24 cellular contexts compared by ENCODE assay signal in the genomic region with DNA sequence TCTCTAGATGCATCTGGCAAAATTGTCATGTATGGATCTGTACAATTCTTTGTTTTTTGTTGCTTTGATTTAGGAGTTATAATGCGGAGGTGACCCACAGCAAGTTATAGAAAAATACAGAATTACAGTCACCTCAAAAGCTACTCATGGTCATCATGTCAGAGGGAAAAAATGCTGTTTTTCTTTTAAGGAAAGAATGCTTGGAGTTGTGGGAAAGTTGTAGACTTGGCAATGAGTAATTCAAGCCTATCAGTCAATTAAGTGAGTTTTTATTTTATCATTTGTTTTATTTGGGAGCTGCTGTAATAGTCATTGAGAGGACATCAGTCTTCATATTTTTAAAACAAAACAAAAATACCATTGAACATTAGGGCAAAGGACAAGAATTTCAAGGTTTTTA. TPM values are rescaled to one million over a fixed set of nuclear protein-coding genes. Genes with fewer than 3 reads are reported as not detected.
DNase-seq lines count a peak whose midpoint lies in the region; ATAC-seq, FAIRE-seq and TF ChIP-seq lines count a peak whose summit lies in the region.
"Had no signal": no experiment of that assay in that cellular context is flagged by ENCODE, and none has a peak within 500 bp of the region (broad histone marks: within the 10 kb centered on the region; RNA-seq: fewer than 3 reads in every experiment).

No MANE protein-coding gene starts in this region.

- H3K9me2 ChIP-seq in GM23338 (ENCODE audit: insufficient read depth), result no peaks in the 10 kb centered on the region

- H4K8ac ChIP-seq in H9 (replicated peaks; ENCODE audit: insufficient read length, low read depth, low read length), result no peak overlapping the region

- H3K27me3 ChIP-seq in GM23338 (ENCODE audit: insufficient read depth), result no peaks in the 10 kb centered on the region
- H3K27me3 ChIP-seq in esophagus muscularis mucosa, result no peaks in the 10 kb centered on the region
- H3K27me3 ChIP-seq in gastrocnemius medialis, result no peaks in the 10 kb centered on the region
- no peaks in the 10 kb centered on the region for H3K27me3 ChIP-seq in H9 (ENCODE audit: insufficient read depth, low read length)

- no peak overlapping the region for H3T11ph ChIP-seq in H9 (ENCODE audit: low read length)

- no peaks in the 10 kb centered on the region for H3F3A ChIP-seq in GM23338 (replicated peaks; ENCODE audit: low read depth)

- H3K18ac ChIP-seq in H9 (ENCODE audit: insufficient read length, low read depth, low read length), result no peak overlapping the region

- H3K9me3 Mint-ChIP-seq in GM23338, result no peaks in the 10 kb centered on the region
- H3K9me3 Mint-ChIP-seq in H9, result peaks cover 52 to 65% of the 10 kb centered on the region in 2 experiments
- H3K9me3 Mint-ChIP-seq: activated CD4-positive, alpha-beta T cell treated with anti-CD3 and anti-CD28 coated beads, Interleukin-2, amount 10 ng/mL, durations not matched to agents 24 days and 14 days; activated T-cell treated with anti-CD3 and anti-CD28 coated beads, Interleukin-2, amount 50 U/mL, for 72 hours; natural killer cell; stimulated activated naive CD8-positive, alpha-beta T cell treated with anti-CD3 and anti-CD28 coated beads, Interleukin-15, amount 100 ng/mL, for 72 hours had no signal

- no peak overlapping the region for H2BK20ac ChIP-seq in H9 (ENCODE audit: low read depth, low read length, poor library complexity, severe bottlenecking)

- H4K91ac ChIP-seq in H9 (ENCODE audit: insufficient read length, low read depth, low read length), result no peak overlapping the region

- in situ Hi-C loops in gastrocnemius medialis (cut with MboI; ENCODE audit: low sequenced_read_pairs in 4 of 4), result loop anchor here (5.0 to 25.0 kb wide), 7 partner anchors 51 to 136 kb away; a partner anchor contains a TSS

- CTCF ChIA-PET in A549 (lab: Yijun Ruan, JAX), result interaction anchor here (0.7 to 3.3 kb wide), 26 partner anchors 7 to 533 kb away, joined by 3 to 124 read pairs (median 6); no protein-coding TSS in a partner anchor

- H3K23me2 ChIP-seq in H9 (ENCODE audit: insufficient read length, low read depth, low read length, poor library complexity, severe bottlenecking), result no peaks in the 10 kb centered on the region

- POLR2A ChIA-PET in A549 (lab: Yijun Ruan, JAX), result no interaction called here

- no peak overlapping the region for H3K14ac ChIP-seq in H9 (ENCODE audit: insufficient read depth, low read length)

- H3K4me1 Mint-ChIP-seq in GM23338 (peaks cover 35% of the 10 kb centered on the region), H9 (peaks cover 27 to 44% of the 10 kb centered on the region in 2 experiments)
- H3K4me1 Mint-ChIP-seq: activated CD8-positive, alpha-beta memory T cell treated with anti-CD3 and anti-CD28 coated beads, Interleukin-2, amount 10 ng/mL, durations not matched to agents 7 days and 5 days; natural killer cell; stimulated activated naive CD8-positive, alpha-beta T cell treated with anti-CD3 and anti-CD28 coated beads, Interleukin-15, amount 100 ng/mL, for 72 hours had no signal

- H3K36me3 Mint-ChIP-seq in GM23338 (ENCODE audit: low read depth) (no peaks in the 10 kb centered on the region), H9 (ENCODE audit: insufficient read depth in 1 of 3, low read depth in 3 of 3) (peaks cover 0 to 7% (median 3%) of the 10 kb centered on the region in 3 experiments; a peak in 5 of 7 replicates)
- H3K36me3 Mint-ChIP-seq: activated CD8-positive, alpha-beta memory T cell treated with anti-CD3 and anti-CD28 coated beads, Interleukin-2, amount 10 ng/mL, durations not matched to agents 7 days and 5 days; natural killer cell had no signal

- no peaks in the 10 kb centered on the region for H3K4me1 ChIP-seq in A549
- peaks cover 16% of the 10 kb centered on the region for H3K4me1 ChIP-seq in GM23338 (ENCODE audit: insufficient read depth)
- peaks cover 35 to 100% (median 69%) of the 10 kb centered on the region in 4 donors for H3K4me1 ChIP-seq in esophagus muscularis mucosa
- H3K4me1 ChIP-seq in gastrocnemius medialis, result peaks cover 6 to 9% of the 10 kb centered on the region in 2 donors
- no peaks in the 10 kb centered on the region for H3K4me1 ChIP-seq in H9 (ENCODE audit: insufficient read depth, low read length)

- H2AFZ ChIP-seq in GM23338 (no peak overlapping the region), H9 (ENCODE audit: low read length) (no peak overlapping the region)

- peak overlapping the region; percentile 26; the same call in 1 of the 2 replicates for H3K27ac Mint-ChIP-seq in GM23338
- H3K27ac Mint-ChIP-seq in H9, result no peak overlapping the region
- H3K27ac Mint-ChIP-seq: activated CD4-positive, alpha-beta T cell treated with anti-CD3 and anti-CD28 coated beads, Interleukin-2, amount 10 ng/mL, durations not matched to agents 24 days and 14 days; activated CD8-positive, alpha-beta memory T cell treated with anti-CD3 and anti-CD28 coated beads, Interleukin-2, amount 10 ng/mL, durations not matched to agents 7 days and 5 days; activated T-cell treated with anti-CD3 and anti-CD28 coated beads, Interleukin-2, amount 50 U/mL, for 72 hours; natural killer cell; stimulated activated naive CD8-positive, alpha-beta T cell treated with anti-CD3 and anti-CD28 coated beads, Interleukin-15, amount 100 ng/mL, for 72 hours had no signal

- no peak overlapping the region for H2BK120ac ChIP-seq in H9 (ENCODE audit: low read depth, low read length, poor library complexity, severe bottlenecking)

- H2BK5ac ChIP-seq in H9 (ENCODE audit: insufficient read length, low read length), result no peak overlapping the region

- H3K4me3 ChIP-seq in A549 (no peak overlapping the region), GM23338 (no peak overlapping the region), esophagus muscularis mucosa (no peak overlapping the region), gastrocnemius medialis (no peak overlapping the region)

- H3K79me2 ChIP-seq in GM23338 (replicated peaks; ENCODE audit: insufficient read depth) (peaks cover 29% of the 10 kb centered on the region), H9 (ENCODE audit: insufficient read depth, low read length) (no peaks in the 10 kb centered on the region)

- H3K4me2 ChIP-seq in A549 (no peak overlapping the region), GM23338 (no peak overlapping the region), H9 (ENCODE audit: insufficient read depth, insufficient read length, low read length) (no peak overlapping the region)

- TF ChIP-seq EP300 in A549 (IDR thresholded peaks at IDR 0.05) (no peak), esophagus muscularis mucosa (IDR thresholded peaks at IDR 0.05) (no peak)

- H3K9me3 ChIP-seq in A549 (no peaks in the 10 kb centered on the region), esophagus muscularis mucosa (no peaks in the 10 kb centered on the region), gastrocnemius medialis (no peaks in the 10 kb centered on the region), H9 (ENCODE audit: control insufficient read depth, low read depth, low read length) (peaks cover 33% of the 10 kb centered on the region)

- H3K27me3 Mint-ChIP-seq in GM23338 (ENCODE audit: insufficient read depth, low read depth, poor library complexity) (peaks cover 4% of the 10 kb centered on the region), H9 (ENCODE audit: low read depth) (no peaks in the 10 kb centered on the region)
- H3K27me3 Mint-ChIP-seq: activated CD4-positive, alpha-beta T cell treated with anti-CD3 and anti-CD28 coated beads, Interleukin-2, amount 10 ng/mL, durations not matched to agents 24 days and 14 days; activated CD8-positive, alpha-beta memory T cell treated with anti-CD3 and anti-CD28 coated beads, Interleukin-2, amount 10 ng/mL, durations not matched to agents 7 days and 5 days; stimulated activated naive CD8-positive, alpha-beta T cell treated with anti-CD3 and anti-CD28 coated beads, Interleukin-15, amount 100 ng/mL, for 72 hours had no signal

- H3K9ac ChIP-seq in H9 (ENCODE audit: extremely low read depth, insufficient read length, low read length), result no peak overlapping the region

- 86% methylated on average over 1 of the region's 1 CpG for WGBS in A549 (ENCODE audit: missing lambda C conversion rate)
- 73% methylated on average over 1 of the region's 1 CpG for WGBS in esophagus muscularis mucosa
- no CpG with 5 or more reads among the region's 1 CpG for WGBS in H9 (ENCODE audit: extremely low coverage, insufficient read length, low lambda C conversion rate)

- ATAC-seq in A549, result no peak
- no peak for ATAC-seq in GM23338
- ATAC-seq in gastrocnemius medialis, result no peak
- ATAC-seq in GM21576 (IDR thresholded peaks at IDR 0.05; ENCODE audit: unreplicated experiment), result no peak
- ATAC-seq: activated CD8-positive, alpha-beta memory T cell treated with anti-CD3 and anti-CD28 coated beads, Interleukin-2, amount 10 ng/mL, durations not matched to agents 7 days and 5 days; activated T-cell treated with anti-CD3 and anti-CD28 coated beads, Interleukin-2, amount 50 U/mL, for 72 hours; natural killer cell; stimulated activated naive CD8-positive, alpha-beta T cell treated with anti-CD3 and anti-CD28 coated beads, Interleukin-15, amount 100 ng/mL, for 72 hours had no signal

- no peak overlapping the region for H3K4me3 Mint-ChIP-seq in GM23338
- no peak overlapping the region for H3K4me3 Mint-ChIP-seq in H9
- H3K4me3 Mint-ChIP-seq: activated CD4-positive, alpha-beta T cell treated with anti-CD3 and anti-CD28 coated beads, Interleukin-2, amount 10 ng/mL, durations not matched to agents 24 days and 14 days; activated CD8-positive, alpha-beta memory T cell treated with anti-CD3 and anti-CD28 coated beads, Interleukin-2, amount 10 ng/mL, durations not matched to agents 7 days and 5 days; activated T-cell treated with anti-CD3 and anti-CD28 coated beads, Interleukin-2, amount 50 U/mL, for 72 hours; natural killer cell; stimulated activated naive CD8-positive, alpha-beta T cell treated with anti-CD3 and anti-CD28 coated beads, Interleukin-15, amount 100 ng/mL, for 72 hours had no signal

- no peak for TF ChIP-seq CTCF in A549 (IDR thresholded peaks at IDR 0.05)
- no peak for TF ChIP-seq CTCF in GM23338 (conservative IDR thresholded peaks at IDR 0.05; ENCODE audit: low read depth in 2 of 2)
- TF ChIP-seq CTCF in esophagus muscularis mucosa (IDR thresholded peaks at IDR 0.05), result no peak
- TF ChIP-seq CTCF in gastrocnemius medialis (IDR thresholded peaks at IDR 0.05 in 4 of 5, conservative IDR thresholded peaks at IDR 0.05 in 1 of 5), result no peak
- no peak for TF ChIP-seq CTCF in H9 (conservative IDR thresholded peaks at IDR 0.05)

- no peaks in the 10 kb centered on the region for H3K79me1 ChIP-seq in H9 (ENCODE audit: insufficient read depth, low read depth, low read length, poor library complexity, severe bottlenecking)

- peak; percentile 79 for FAIRE-seq in A549 (lab: Jason Lieb, UNC)
- FAIRE-seq: frontal cortex, GM12892 had no signal

- H2BK12ac ChIP-seq in H9 (ENCODE audit: insufficient read length, low read depth, low read length), result no peak overlapping the region

- H3K36me3 ChIP-seq in GM23338 (ENCODE audit: insufficient read depth), result no peaks in the 10 kb centered on the region
- no peaks in the 10 kb centered on the region for H3K36me3 ChIP-seq in esophagus muscularis mucosa
- no peaks in the 10 kb centered on the region for H3K36me3 ChIP-seq in gastrocnemius medialis

- no peak for TF ChIP-seq POLR2A in A549 (IDR thresholded peaks at IDR 0.05; ENCODE audit: low read length)
- no peak for TF ChIP-seq POLR2A in esophagus muscularis mucosa (IDR thresholded peaks at IDR 0.05; ENCODE audit: low read depth)
- TF ChIP-seq POLR2A in gastrocnemius medialis (IDR thresholded peaks at IDR 0.05), result no peak

- H3K4ac ChIP-seq in H9 (ENCODE audit: low read depth, low read length), result no peak overlapping the region

- H3K27ac ChIP-seq in A549 (no peak overlapping the region), GM23338 (ENCODE audit: low read depth) (no peak overlapping the region), esophagus muscularis mucosa (replicated peaks in 1 of 4) (peak overlapping the region; percentile 94 to 99 (median 98)), gastrocnemius medialis (peak overlapping the region in 3 of 4 donors; percentile 11 to 35 (median 21)), H9 (ENCODE audit: insufficient read length, low read depth, low read length) (no peak overlapping the region)
- H3K27ac ChIP-seq: C4-2B, HL-60 had no signal

- H3K56ac ChIP-seq in H9 (ENCODE audit: insufficient read length, low read depth, low read length), result no peak overlapping the region

- H2AK5ac ChIP-seq in H9 (ENCODE audit: insufficient read length, low read length), result no peak overlapping the region

- H4K20me1 ChIP-seq in GM23338 (replicated peaks; ENCODE audit: insufficient read depth) (no peaks in the 10 kb centered on the region), H9 (ENCODE audit: control insufficient read depth, insufficient read depth, insufficient read length) (no peaks in the 10 kb centered on the region)

- no peak for TF ChIP-seq RAD21 in A549 (conservative IDR thresholded peaks at IDR 0.05 in 1 of 2, IDR thresholded peaks at IDR 0.05 in 1 of 2)

- no peak overlapping the region for H2BK15ac ChIP-seq in H9 (ENCODE audit: low read depth, low read length)

- DNase-seq in A549 (ENCODE audit: low read depth in 1 of 2, low spot score in 1 of 2) (no peak), GM23338 (ENCODE audit: low spot score) (no peak), esophagus muscularis mucosa (ENCODE audit: extremely low spot score) (no peak), gastrocnemius medialis (no peak), NCI-H524 (lab: John Stamatoyannopoulos, UW) (no peak), H9 (no peak)
- DNase-seq in stimulated activated CD4-positive, alpha-beta T cell treated with anti-CD3 and anti-CD28 coated beads, Interleukin-4, amount 100 ng/mL, for 1 hour, result no peak
- DNase-seq: activated CD4-positive, alpha-beta T cell treated with anti-CD3 and anti-CD28 coated beads, Interleukin-2, amount 10 ng/mL, durations not matched to agents 24 days and 14 days; activated CD8-positive, alpha-beta memory T cell treated with anti-CD3 and anti-CD28 coated beads, Interleukin-2, amount 10 ng/mL, durations not matched to agents 7 days and 5 days; activated naive CD4-positive, alpha-beta T cell treated with anti-CD3 and anti-CD28 coated beads, Interleukin-2, amount 50 U/mL, for 16 hours; activated T-cell treated with anti-CD3 and anti-CD28 coated beads, Interleukin-2, amount 50 U/mL, for 72 hours; Calu3; Kasumi-1; midbrain; natural killer cell; NCI-H1930; stimulated activated CD4-positive, alpha-beta T cell treated with anti-CD3 and anti-CD28 coated beads, Interleukin-12 subunit alpha, Interleukin-12 subunit beta, amount 100 ng/mL, for 4 hours; stimulated activated naive CD8-positive, alpha-beta T cell treated with anti-CD3 and anti-CD28 coated beads, Interleukin-15, amount 100 ng/mL, for 72 hours; T-helper 2 cell had no signal

- intact Hi-C loops in esophagus muscularis mucosa (cut with DNase I) (loop anchor here (5.0 kb wide), 1 partner anchor 131 kb away; no protein-coding TSS in a partner anchor), gastrocnemius medialis (cut with DNase I; ENCODE audit: low total_unique reads) (loop anchor here (1.0 to 10.0 kb wide), 2 partner anchors 135 to 411 kb away; no protein-coding TSS in a partner anchor)

- H4K5ac ChIP-seq in H9 (ENCODE audit: insufficient read length, low read depth, low read length), result no peak overlapping the region

- no peak overlapping the region for H3K23ac ChIP-seq in H9 (ENCODE audit: insufficient read length, low read depth, low read length)

RNA-seq across cellular contexts. Expression of a gene that starts 16.4 kb away (rescaled TPM):
- 32.2 and 38.5 TPM in 2 replicates for polyA plus RNA-seq in A549 (2011; rRNA removed)
- 7.9 and 11.0 TPM in 2 replicates for polyA plus RNA-seq in A549 (2012; cell fraction: cytosol; rRNA removed)
- 7.3 and 7.5 TPM in 2 replicates for polyA plus RNA-seq in A549 (2012; cell fraction: nucleus; rRNA removed)
- polyA plus RNA-seq in A549 (2017; fragmentation: RNase III; extraction: RNeasy Plus Mini Kit Qiagen cat#74134 plus additional on column Dnase treatment), result 25.6 to 40.7 TPM (median 31.6 TPM) in 3 replicates
- polyA minus RNA-seq in A549 (2011; rRNA and poly(A)+ RNA removed), result 30.5 and 34.9 TPM in 2 replicates
- 60.4 and 72.1 TPM in 2 replicates for total RNA-seq in GM23338 (2014; rRNA removed; shearing (Covaris generic))
- 43.5 and 47.9 TPM in 2 replicates for polyA plus RNA-seq in GM23338 (2016; fragmentation: Nextera tagmentation; extraction: Ambion mirVana)
- total RNA-seq in esophagus muscularis mucosa, result 1,000 to 10,000 TPM; 2,189 to 3,092 (median 2,823) TPM
- total RNA-seq in gastrocnemius medialis, result 1,000 to 10,000 TPM; 2,023 to 8,069 (median 7,102) TPM
- 20.0 and 22.0 TPM in 2 replicates for total RNA-seq in H9 (2021)

Comparison
In these comparisons a context has a peak if more than half of its experiments do, and no peak if none do; other contexts are left out.
1. H3K27ac ChIP-seq: peak in esophagus muscularis mucosa (4 of 4) and gastrocnemius medialis (3 of 4); none in A549 (0 of 2), GM23338 (single experiment) and H9 (single experiment).
2. RNA of a gene that starts 16.4 kb away (total RNA-seq): 2,023 to 8,069 TPM in gastrocnemius medialis and 2,189 to 3,092 TPM in esophagus muscularis mucosa; 60.4 to 72.1 TPM in GM23338 and 20.0 to 22.0 TPM in H9; every median in the first group is over 10 times any median in the second.